In genomic region chr2:197248001-197248401, GRCh38 we compare ENCODE assay signal across 18 cellular contexts.
DNase-seq lines count a peak whose midpoint lies in the region; ATAC-seq and TF ChIP-seq lines count a peak whose summit lies in the region.
"Had no signal": no experiment of that assay in that cellular context is flagged by ENCODE, and none has a peak within 500 bp of the region (broad histone marks: within the 10 kb centered on the region; RNA-seq: fewer than 3 reads in every experiment).

No MANE protein-coding gene starts in this region.

- TF ChIP-seq POLR2A in NB4 (IDR thresholded peaks at IDR 0.05; ENCODE audit: extremely low read depth, insufficient read length) = no peak

- POLR2A ChIA-PET in A673 (lab: Charles Lee; ENCODE audit: low non-redundant PET) = interaction anchor here (0.6 kb wide), 1 partner anchor 61 kb away, joined by 4 read pairs; no protein-coding TSS in a partner anchor

- no peak overlapping the region for H3K27ac ChIP-seq in A673 (ENCODE audit: low read depth, low read length, poor library complexity, severe bottlenecking)
- H3K27ac ChIP-seq: body of pancreas, KMS-11, pancreas had no signal

- no peaks in the 10 kb centered on the region for H3K9me3 Mint-ChIP-seq in activated T-cell treated with anti-CD3 and anti-CD28 coated beads, Interleukin-2, amount 50 U/mL, for 72 hours
- H3K9me3 Mint-ChIP-seq in activated naive CD8-positive, alpha-beta T cell treated with anti-CD3 and anti-CD28 coated beads for 36 hours = peaks cover 3% of the 10 kb centered on the region
- no peaks in the 10 kb centered on the region for H3K9me3 Mint-ChIP-seq in stimulated activated effector memory CD8-positive, alpha-beta T cell treated with anti-CD3 and anti-CD28 coated beads, Interleukin-12 subunit alpha, Interleukin-12 subunit beta, amount 100 ng/mL, for 72 hours
- H3K9me3 Mint-ChIP-seq: memory B cell, WTC11 had no signal

- no peaks in the 10 kb centered on the region for H3K27me3 Mint-ChIP-seq in activated T-cell treated with anti-CD3 and anti-CD28 coated beads, Interleukin-2, amount 50 U/mL, for 72 hours (ENCODE audit: low read depth)
- H3K27me3 Mint-ChIP-seq in activated naive CD8-positive, alpha-beta T cell treated with anti-CD3 and anti-CD28 coated beads for 36 hours = no peaks in the 10 kb centered on the region
- H3K27me3 Mint-ChIP-seq: memory B cell, naive B cell had no signal

- no peak for TF ChIP-seq CTCF in NB4 (IDR thresholded peaks at IDR 0.05; ENCODE audit: low read depth, low read length)
- TF ChIP-seq CTCF in A673 (conservative IDR thresholded peaks at IDR 0.05; ENCODE audit: low read depth, low read length) = no peak

- peaks cover 4 to 9% of the 10 kb centered on the region in 2 donors for H3K36me3 Mint-ChIP-seq in activated T-cell treated with anti-CD3 and anti-CD28 coated beads, Interleukin-2, amount 50 U/mL, for 72 hours (ENCODE audit: insufficient read depth in 2 of 2)
- peaks cover 53% of the 10 kb centered on the region for H3K36me3 Mint-ChIP-seq in activated naive CD8-positive, alpha-beta T cell treated with anti-CD3 and anti-CD28 coated beads for 36 hours
- H3K36me3 Mint-ChIP-seq in stimulated activated effector memory CD8-positive, alpha-beta T cell treated with anti-CD3 and anti-CD28 coated beads, Interleukin-12 subunit alpha, Interleukin-12 subunit beta, amount 100 ng/mL, for 72 hours = peaks cover 36% of the 10 kb centered on the region
- H3K36me3 Mint-ChIP-seq: WTC11 had no signal

- H3K27ac Mint-ChIP-seq in activated T-cell treated with anti-CD3 and anti-CD28 coated beads, Interleukin-2, amount 50 U/mL, for 72 hours = peak overlapping the region; percentile 62
- H3K27ac Mint-ChIP-seq in activated naive CD8-positive, alpha-beta T cell treated with anti-CD3 and anti-CD28 coated beads for 36 hours = peak overlapping the region; percentile 82
- peak overlapping the region; percentile 64 for H3K27ac Mint-ChIP-seq in stimulated activated effector memory CD8-positive, alpha-beta T cell treated with anti-CD3 and anti-CD28 coated beads, Interleukin-12 subunit alpha, Interleukin-12 subunit beta, amount 100 ng/mL, for 72 hours
- H3K27ac Mint-ChIP-seq: WTC11 had no signal

- CTCF ChIA-PET in A673 (lab: Charles Lee) = no interaction called here

- peaks cover 12% of the 10 kb centered on the region for H3K4me1 ChIP-seq in A673 (ENCODE audit: insufficient read depth, low read length, poor library complexity, severe bottlenecking)
- H3K4me1 ChIP-seq: body of pancreas, HAP-1, pancreas had no signal

- H3K27me3 ChIP-seq in A673 (replicated peaks; ENCODE audit: insufficient read depth, low read depth, low read length, poor library complexity) = no peaks in the 10 kb centered on the region
- H3K27me3 ChIP-seq: body of pancreas, pancreas had no signal

- no peak overlapping the region for H3K4me3 ChIP-seq in NB4 (ENCODE audit: low read depth, low read length)
- H3K4me3 ChIP-seq in A673 (ENCODE audit: low read depth, low read length, poor library complexity, severe bottlenecking) = no peak overlapping the region
- H3K4me3 ChIP-seq: body of pancreas, HAP-1, pancreas had no signal

- ATAC-seq in activated T-cell treated with anti-CD3 and anti-CD28 coated beads, Interleukin-2, amount 50 U/mL, for 72 hours (replicated peaks in 1 of 2) = no peak
- no peak for ATAC-seq in stimulated activated effector memory CD8-positive, alpha-beta T cell treated with anti-CD3 and anti-CD28 coated beads, Interleukin-12 subunit alpha, Interleukin-12 subunit beta, amount 100 ng/mL, for 72 hours
- no peak for ATAC-seq in GM18520 (IDR thresholded peaks at IDR 0.05; ENCODE audit: unreplicated experiment)
- ATAC-seq in GM19452 (IDR thresholded peaks at IDR 0.05; ENCODE audit: unreplicated experiment) = no peak
- ATAC-seq: body of pancreas, WTC11 had no signal

- DNase-seq in activated T-cell treated with anti-CD3 and anti-CD28 coated beads, Interleukin-2, amount 50 U/mL, for 72 hours = peak in 1 of 2 donors; percentile 0
- DNase-seq in activated T-cell treated with anti-CD3 and anti-CD28 coated beads for 4 hours (no peak), NB4 (ENCODE audit: low read depth) (peak; percentile 36), A673 (ENCODE audit: low spot score) (no peak)
- no peak for DNase-seq in activated naive CD8-positive, alpha-beta T cell treated with anti-CD3 and anti-CD28 coated beads for 36 hours
- DNase-seq in stimulated activated effector memory CD8-positive, alpha-beta T cell treated with anti-CD3 and anti-CD28 coated beads, Interleukin-12 subunit alpha, Interleukin-12 subunit beta, amount 100 ng/mL, for 72 hours (ENCODE audit: low spot score in 2 of 2) = peak in 1 of 2 donors; percentile 43
- DNase-seq: ACHN, naive B cell, NCI-H1694, NCI-H748 treated with DMSO at 0.1 percent for 48 hours, pancreas had no signal

- no TSS peak for BruUV-seq in A673 (replicated peaks; lab: Mats Ljungman, UMichigan)

- H3K9me3 ChIP-seq in A673 (ENCODE audit: low read depth, low read length, poor library complexity, severe bottlenecking) = no peaks in the 10 kb centered on the region
- H3K9me3 ChIP-seq: body of pancreas, HAP-1, pancreas had no signal

- peaks cover 83% of the 10 kb centered on the region for H3K4me1 Mint-ChIP-seq in activated T-cell treated with anti-CD3 and anti-CD28 coated beads, Interleukin-2, amount 50 U/mL, for 72 hours (ENCODE audit: low read depth)
- H3K4me1 Mint-ChIP-seq in activated naive CD8-positive, alpha-beta T cell treated with anti-CD3 and anti-CD28 coated beads for 36 hours = peaks cover 75% of the 10 kb centered on the region
- H3K4me1 Mint-ChIP-seq in stimulated activated effector memory CD8-positive, alpha-beta T cell treated with anti-CD3 and anti-CD28 coated beads, Interleukin-12 subunit alpha, Interleukin-12 subunit beta, amount 100 ng/mL, for 72 hours = peaks cover 66% of the 10 kb centered on the region
- H3K4me1 Mint-ChIP-seq: WTC11 had no signal

- no peaks in the 10 kb centered on the region for H3K36me3 ChIP-seq in A673 (ENCODE audit: insufficient read depth, low read length, poor library complexity, severe bottlenecking)
- H3K36me3 ChIP-seq: HAP-1, pancreas had no signal

- intact Hi-C loops in A673 (cut with micrococcal nuclease; ENCODE audit: unreplicated experiment) = no loop called here

- H3K4me3 Mint-ChIP-seq in activated T-cell treated with anti-CD3 and anti-CD28 coated beads, Interleukin-2, amount 50 U/mL, for 72 hours = peak overlapping the region in 1 of 2 donors; percentile 40
- no peak overlapping the region for H3K4me3 Mint-ChIP-seq in activated naive CD8-positive, alpha-beta T cell treated with anti-CD3 and anti-CD28 coated beads for 36 hours
- H3K4me3 Mint-ChIP-seq in stimulated activated effector memory CD8-positive, alpha-beta T cell treated with anti-CD3 and anti-CD28 coated beads, Interleukin-12 subunit alpha, Interleukin-12 subunit beta, amount 100 ng/mL, for 72 hours = peak overlapping the region; percentile 56
- H3K4me3 Mint-ChIP-seq: WTC11 had no signal
